16 cellular contexts compared by ENCODE assay signal in the genomic region with DNA sequence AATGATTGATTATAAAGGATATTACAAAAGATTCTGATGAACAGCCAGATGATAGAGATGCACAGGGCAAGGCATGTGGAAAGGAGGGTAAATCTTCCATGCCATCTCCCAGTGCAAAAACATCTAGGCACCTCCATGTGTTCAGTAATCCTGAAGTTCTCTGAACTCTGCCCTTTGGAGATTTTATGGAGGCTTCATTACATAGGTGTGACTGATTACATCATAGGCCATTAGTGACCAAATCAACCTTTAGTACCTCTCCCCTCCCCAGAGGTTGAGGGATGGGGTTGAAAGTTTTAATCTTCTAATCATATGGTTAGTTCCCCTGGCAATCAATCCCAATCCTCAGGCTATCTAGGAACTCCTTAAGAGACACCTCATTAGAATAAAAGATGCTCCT.
DNase-seq lines count a peak whose midpoint lies in the region; ATAC-seq and TF ChIP-seq lines count a peak whose summit lies in the region.
"Had no signal": no experiment of that assay in that cellular context is flagged by ENCODE, and none has a peak within 500 bp of the region (broad histone marks: within the 10 kb centered on the region; RNA-seq: fewer than 3 reads in every experiment).

No MANE protein-coding gene starts in this region.

- no peaks in the 10 kb centered on the region for H3K4me1 ChIP-seq in mucosa of descending colon (ENCODE audit: low read depth)
- H3K4me1 ChIP-seq: A549; BLaER1 treated with 17β-estradiol and CSF1 and Interleukin-3, amounts not matched to agents 10 nM and 100 nM had no signal

- DNase-seq in NCI-H69 (lab: John Stamatoyannopoulos, UW) (peak; percentile 26), left colon (no peak), mucosa of descending colon (no peak), 8988T (no peak), lower leg skin (ENCODE audit: low spot score in 2 of 2) (no peak)
- DNase-seq: AML-193; Caco-2; Calu3; CD4-positive, alpha-beta T cell; CD8-positive, alpha-beta T cell; DMS79 treated with DMSO at 0.1 percent for 48 hours; GF-D8 had no signal

- TF ChIP-seq CTCF in mucosa of descending colon (IDR thresholded peaks at IDR 0.05): no peak
- no peak for TF ChIP-seq CTCF in lower leg skin (IDR thresholded peaks at IDR 0.05)

- no peaks in the 10 kb centered on the region for H3K9me3 ChIP-seq in mucosa of descending colon
- H3K9me3 ChIP-seq: A549; BLaER1 treated with 17β-estradiol and CSF1 and Interleukin-3, amounts not matched to agents 10 nM and 100 nM; Caco-2 had no signal

- intact Hi-C loops in left colon (cut with DNase I, micrococcal nuclease): no loop called here
- intact Hi-C loops in mucosa of descending colon (cut with DNase I, micrococcal nuclease): no loop called here
- intact Hi-C loops in lower leg skin (cut with DNase I; ENCODE audit: low total_unique reads): no loop called here

- no peaks in the 10 kb centered on the region for H3K36me3 ChIP-seq in mucosa of descending colon (ENCODE audit: low read depth)
- H3K36me3 ChIP-seq: BLaER1 treated with 17β-estradiol and CSF1 and Interleukin-3, amounts not matched to agents 10 nM and 100 nM had no signal

- H3K4me3 ChIP-seq in mucosa of descending colon (no peak overlapping the region), lower leg skin (ENCODE audit: low read depth, poor library complexity, severe bottlenecking) (no peak overlapping the region)
- H3K4me3 ChIP-seq: A549; BLaER1 treated with 17β-estradiol and CSF1 and Interleukin-3, amounts not matched to agents 10 nM and 100 nM had no signal

- TF ChIP-seq POLR2A in lower leg skin (IDR thresholded peaks at IDR 0.05): no peak

- peak; percentile 97 for ATAC-seq in left colon
- ATAC-seq in mucosa of descending colon: peak; percentile 81
- ATAC-seq in HG02759 (IDR thresholded peaks at IDR 0.05; ENCODE audit: unreplicated experiment): no peak
- ATAC-seq in GM19397 (IDR thresholded peaks at IDR 0.05; ENCODE audit: unreplicated experiment): no peak
- ATAC-seq: A549; CD8-positive, alpha-beta T cell had no signal

Comparison
In these comparisons a context has a peak if more than half of its experiments do, and no peak if none do; other contexts are left out.
1. ATAC-seq: peak in left colon (single experiment) and mucosa of descending colon (single experiment); none in HG02759 (single experiment) and GM19397 (single experiment).